ENCODE assay signal across 16 cellular contexts in genomic region chr2:161177969-161178368, GRCh38. TPM values are rescaled to one million over a fixed set of nuclear protein-coding genes. Genes with fewer than 3 reads are reported as not detected.
DNase-seq lines count a peak whose midpoint lies in the region; ATAC-seq and TF ChIP-seq lines count a peak whose summit lies in the region.
"Had no signal": no experiment of that assay in that cellular context is flagged by ENCODE, and none has a peak within 500 bp of the region (broad histone marks: within the 10 kb centered on the region; RNA-seq: fewer than 3 reads in every experiment).

No MANE protein-coding gene starts in this region.

- no peak overlapping the region for H3K4me3 ChIP-seq in ovary
- H3K4me3 ChIP-seq: prostate gland had no signal

- H3K9me3 Mint-ChIP-seq in activated CD4-positive, alpha-beta T cell treated with anti-CD3 and anti-CD28 coated beads, Interleukin-2, amount 10 ng/mL, durations not matched to agents 24 days and 14 days = peaks cover 19% of the 10 kb centered on the region

- no peak for DNase-seq in activated CD4-positive, alpha-beta T cell treated with anti-CD3 and anti-CD28 coated beads, Interleukin-2, amount 10 ng/mL, durations not matched to agents 24 days and 14 days
- DNase-seq in activated CD4-positive, alpha-beta T cell treated with anti-CD3 and anti-CD28 coated beads for 1 hour = no peak
- DNase-seq in Kasumi-1 (lab: John Stamatoyannopoulos, UW) = peak; percentile 24 to 32
- peak; percentile 24 for DNase-seq in iris pigment epithelial cell (ENCODE audit: low read depth)
- DNase-seq in ovary = no peak
- DNase-seq in NCI-H1930 (lab: John Stamatoyannopoulos, UW) = no peak
- DNase-seq: activated CD8-positive, alpha-beta T cell treated with anti-CD3 and anti-CD28 coated beads, Interleukin-2, amount 10 ng/mL, durations not matched to agents 7 days and 5 days; aorta; EL; NCI-H146; NCI-H345 had no signal

- WGBS in ovary, 3 donors = 80 to 85% (median 81%) methylated on average over 1 of the region's 1 CpG

- intact Hi-C loops in activated CD4-positive, alpha-beta T cell treated with anti-CD3 and anti-CD28 coated beads, Interleukin-2, amount 10 ng/mL, durations not matched to agents 24 days and 14 days (cut with micrococcal nuclease) = loop anchor here (5.0 kb wide), 1 partner anchor 44 kb away; no protein-coding TSS in a partner anchor
- intact Hi-C loops in ovary (cut with DNase I) = no loop called here

- H3K4me1 ChIP-seq in ovary (ENCODE audit: insufficient read depth) = peaks cover 1% of the 10 kb centered on the region
- H3K4me1 ChIP-seq: prostate gland had no signal

- H3K4me3 Mint-ChIP-seq in activated CD4-positive, alpha-beta T cell treated with anti-CD3 and anti-CD28 coated beads, Interleukin-2, amount 10 ng/mL, durations not matched to agents 24 days and 14 days = no peak overlapping the region
- H3K4me3 Mint-ChIP-seq: activated CD8-positive, alpha-beta T cell treated with anti-CD3 and anti-CD28 coated beads, Interleukin-2, amount 10 ng/mL, durations not matched to agents 7 days and 5 days; stimulated activated naive CD8-positive, alpha-beta T cell treated with anti-CD3 and anti-CD28 coated beads, Interleukin-15, Interleukin-2, amounts not matched to agents 100 ng/mL and 50 ng/mL, for 24 hours had no signal

- peak; percentile 42 for ATAC-seq in GM21786 (IDR thresholded peaks at IDR 0.05; ENCODE audit: unreplicated experiment)
- no peak for ATAC-seq in GM21717 (IDR thresholded peaks at IDR 0.05; ENCODE audit: unreplicated experiment)
- ATAC-seq: activated CD8-positive, alpha-beta T cell treated with anti-CD3 and anti-CD28 coated beads, Interleukin-2, amount 10 ng/mL, durations not matched to agents 7 days and 5 days; left lobe of liver had no signal

- no peaks in the 10 kb centered on the region for H3K27me3 Mint-ChIP-seq in activated CD4-positive, alpha-beta T cell treated with anti-CD3 and anti-CD28 coated beads, Interleukin-2, amount 10 ng/mL, durations not matched to agents 24 days and 14 days
- H3K27me3 Mint-ChIP-seq: stimulated activated naive CD8-positive, alpha-beta T cell treated with anti-CD3 and anti-CD28 coated beads, Interleukin-15, Interleukin-2, amounts not matched to agents 100 ng/mL and 50 ng/mL, for 24 hours had no signal

- H3K4me1 Mint-ChIP-seq in activated CD4-positive, alpha-beta T cell treated with anti-CD3 and anti-CD28 coated beads, Interleukin-2, amount 10 ng/mL, durations not matched to agents 24 days and 14 days = peaks cover 26% of the 10 kb centered on the region

- peak overlapping the region; percentile 45 for H3K27ac Mint-ChIP-seq in activated CD4-positive, alpha-beta T cell treated with anti-CD3 and anti-CD28 coated beads, Interleukin-2, amount 10 ng/mL, durations not matched to agents 24 days and 14 days
- H3K27ac Mint-ChIP-seq: activated CD8-positive, alpha-beta T cell treated with anti-CD3 and anti-CD28 coated beads, Interleukin-2, amount 10 ng/mL, durations not matched to agents 7 days and 5 days; stimulated activated naive CD8-positive, alpha-beta T cell treated with anti-CD3 and anti-CD28 coated beads, Interleukin-15, Interleukin-2, amounts not matched to agents 100 ng/mL and 50 ng/mL, for 24 hours had no signal

- TF ChIP-seq CTCF in ovary (IDR thresholded peaks at IDR 0.05) = no peak

- TF ChIP-seq POLR2A in ovary (IDR thresholded peaks at IDR 0.05) = no peak

- no peak for TF ChIP-seq EP300 in ovary (IDR thresholded peaks at IDR 0.05)

- peaks cover 83% of the 10 kb centered on the region for H3K36me3 Mint-ChIP-seq in activated CD4-positive, alpha-beta T cell treated with anti-CD3 and anti-CD28 coated beads, Interleukin-2, amount 10 ng/mL, durations not matched to agents 24 days and 14 days (ENCODE audit: low read depth)

- no peaks in the 10 kb centered on the region for H3K9me3 ChIP-seq in ovary
- H3K9me3 ChIP-seq: prostate gland had no signal

- H3K27ac ChIP-seq in ovary = no peak overlapping the region
- H3K27ac ChIP-seq: prostate gland had no signal

- H3K36me3 ChIP-seq in ovary = no peaks in the 10 kb centered on the region

- H3K27me3 ChIP-seq in ovary = no peaks in the 10 kb centered on the region

RNA-seq across cellular contexts. Expression of gene TANK, which starts 17.7 kb away (rescaled TPM):
- total RNA-seq in activated CD4-positive, alpha-beta T cell treated with anti-CD3 and anti-CD28 coated beads, Interleukin-2, amount 10 ng/mL, durations not matched to agents 24 days and 14 days = 91.2 and 97.2 TPM in 2 replicates
- total RNA-seq in ovary = 10 to 100 TPM; 34.6 to 99.8 (median 53.1) TPM
- polyA plus RNA-seq in ovary = 10 to 100 TPM; 31.4 to 38.8 TPM

Comparison
In these comparisons a context has a peak if more than half of its experiments do, and no peak if none do; other contexts are left out.
1. DNase-seq: peak in Kasumi-1 (2 of 2) and iris pigment epithelial cell (single experiment); none in activated CD4-positive, alpha-beta T cell treated with anti-CD3 and anti-CD28 coated beads, Interleukin-2, amount 10 ng/mL, durations not matched to agents 24 days and 14 days (single experiment), activated CD4-positive, alpha-beta T cell treated with anti-CD3 and anti-CD28 coated beads for 1 hour (single experiment), ovary (0 of 5) and NCI-H1930 (0 of 2).